Comparison of ENCODE assay signal across 8 cellular contexts in the genomic region with DNA sequence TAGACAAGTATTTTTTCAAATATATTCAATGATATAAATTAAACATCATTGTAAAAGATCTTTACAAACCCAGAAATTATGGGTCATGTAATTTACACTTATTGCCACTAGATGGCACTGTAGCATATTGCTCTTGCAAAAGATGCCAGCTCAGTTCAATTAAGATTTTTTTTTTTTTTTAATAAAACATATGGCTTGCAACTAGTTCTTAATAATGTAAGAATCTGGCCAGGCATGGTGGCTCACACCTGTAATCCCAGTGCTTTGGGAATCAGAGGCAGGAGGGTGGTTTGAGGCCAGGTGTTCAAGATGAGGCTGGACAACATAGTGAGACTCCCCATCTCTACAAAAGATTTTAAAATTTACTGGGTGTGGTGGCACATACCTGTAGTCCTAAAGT. TPM values are rescaled to one million over a fixed set of nuclear protein-coding genes. Genes with fewer than 3 reads are reported as not detected.
DNase-seq lines count a peak whose midpoint lies in the region; ATAC-seq, FAIRE-seq and TF ChIP-seq lines count a peak whose summit lies in the region.

No MANE protein-coding gene starts in this region.

- no peak for ATAC-seq in GM18519 (IDR thresholded peaks at IDR 0.05; ENCODE audit: low FRiP score, unreplicated experiment)

- H3K4me3 ChIP-seq in HEK293 (ENCODE audit: low read depth, low read length) (no peak overlapping the region), esophagus muscularis mucosa (no peak overlapping the region)

- DNase-seq in CD14-positive monocyte (ENCODE audit: low spot score) (no peak), RCC 7860 (ENCODE audit: low spot score) (peak; percentile 13), esophagus muscularis mucosa (ENCODE audit: extremely low spot score) (no peak), renal cortical epithelial cell (ENCODE audit: low read depth) (peak; percentile 49), H4 (ENCODE audit: low spot score) (no peak), NCI-H187 (lab: John Stamatoyannopoulos, UW) (no peak)

- H3K9me3 Mint-ChIP-seq in CD14-positive monocyte: peaks cover 0 to under 1% (median 0%) of the 10 kb centered on the region in 7 donors

- no peak for TF ChIP-seq POLR2A in esophagus muscularis mucosa (IDR thresholded peaks at IDR 0.05; ENCODE audit: low read depth)

- H3K27ac Mint-ChIP-seq in CD14-positive monocyte: no peak overlapping the region

- H3K9me3 ChIP-seq in HEK293 (ENCODE audit: control insufficient read depth, insufficient read depth, low read depth, low read length) (no peaks in the 10 kb centered on the region), esophagus muscularis mucosa (no peaks in the 10 kb centered on the region)

- peaks cover 2 to 5% (median 3%) of the 10 kb centered on the region in 3 donors for H3K27me3 Mint-ChIP-seq in CD14-positive monocyte (ENCODE audit: low read depth in 3 of 3)

- CTCF ChIA-PET in HEK293 (lab: Yijun Ruan, JAX): interaction anchor here (0.6 to 4.8 kb wide), 50 partner anchors 9 to 1589 kb away, joined by 3 to 161 read pairs (median 4); a partner anchor contains a TSS

- POLR2A ChIA-PET in HEK293 (lab: Yijun Ruan, JAX): interaction anchor here (1.1 kb wide), 1 partner anchor 259 kb away, joined by 3 read pairs; no protein-coding TSS in a partner anchor

- no peak overlapping the region for H3K27ac ChIP-seq in HEK293 (ENCODE audit: extremely low read depth, low read depth, low read length)
- no peak overlapping the region for H3K27ac ChIP-seq in esophagus muscularis mucosa (replicated peaks in 1 of 4)

- peaks cover 23% of the 10 kb centered on the region for H3K4me1 Mint-ChIP-seq in CD14-positive monocyte

- peak; percentile 90 for FAIRE-seq in RCC 7860 (lab: Jason Lieb, UNC)

- no peak for TF ChIP-seq EP300 in esophagus muscularis mucosa (IDR thresholded peaks at IDR 0.05)

- H3K4me1 ChIP-seq in HEK293 (ENCODE audit: control insufficient read depth, insufficient read depth, low read length) (no peaks in the 10 kb centered on the region; the same call in 1 of the 2 replicates), esophagus muscularis mucosa (no peaks in the 10 kb centered on the region)

- no peaks in the 10 kb centered on the region for H3K27me3 ChIP-seq in esophagus muscularis mucosa

- no peaks in the 10 kb centered on the region for H3K36me3 Mint-ChIP-seq in CD14-positive monocyte

- intact Hi-C loops in CD14-positive monocyte (cut with micrococcal nuclease) (loop anchor here (2.0 to 10.0 kb wide), 3 partner anchors 194 to 441 kb away; no protein-coding TSS in a partner anchor), esophagus muscularis mucosa (cut with DNase I) (loop anchor here (1.0 to 5.0 kb wide), 2 partner anchors 193 to 439 kb away; no protein-coding TSS in a partner anchor)

- peak; percentile 91 for TF ChIP-seq CTCF in CD14-positive monocyte (IDR thresholded peaks at IDR 0.05)
- TF ChIP-seq CTCF in HEK293 (tag by site-specific recombination; IDR thresholded peaks at IDR 0.05): peak; percentile 62; the same call in 1 of the 2 replicates
- TF ChIP-seq CTCF in esophagus muscularis mucosa (IDR thresholded peaks at IDR 0.05): peak; percentile 83 to 90 (median 85)

- H3K4me3 Mint-ChIP-seq in CD14-positive monocyte: no peak overlapping the region

- no peaks in the 10 kb centered on the region for H3K36me3 ChIP-seq in HEK293 (ENCODE audit: control insufficient read depth in 2 of 2, insufficient read depth in 1 of 2, low read length in 2 of 2)
- no peaks in the 10 kb centered on the region for H3K36me3 ChIP-seq in esophagus muscularis mucosa

TF ChIP-seq in HEK293, 187 proteins besides CTCF, POLR2A, EP300 and RAD21 (continues in another document):
- no peak for TF ChIP-seq ZNF76 (tag by site-specific recombination; IDR thresholded peaks at IDR 0.05; ENCODE audit: borderline replicate concordance, low read depth)
- TF ChIP-seq, protein P1, sequence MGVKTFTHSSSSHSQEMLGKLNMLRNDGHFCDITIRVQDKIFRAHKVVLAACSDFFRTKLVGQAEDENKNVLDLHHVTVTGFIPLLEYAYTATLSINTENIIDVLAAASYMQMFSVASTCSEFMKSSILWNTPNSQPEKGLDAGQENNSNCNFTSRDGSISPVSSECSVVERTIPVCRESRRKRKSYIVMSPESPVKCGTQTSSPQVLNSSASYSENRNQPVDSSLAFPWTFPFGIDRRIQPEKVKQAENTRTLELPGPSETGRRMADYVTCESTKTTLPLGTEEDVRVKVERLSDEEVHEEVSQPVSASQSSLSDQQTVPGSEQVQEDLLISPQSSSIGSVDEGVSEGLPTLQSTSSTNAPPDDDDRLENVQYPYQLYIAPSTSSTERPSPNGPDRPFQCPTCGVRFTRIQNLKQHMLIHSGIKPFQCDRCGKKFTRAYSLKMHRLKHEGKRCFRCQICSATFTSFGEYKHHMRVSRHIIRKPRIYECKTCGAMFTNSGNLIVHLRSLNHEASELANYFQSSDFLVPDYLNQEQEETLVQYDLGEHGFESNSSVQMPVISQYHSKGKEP (tag by site-specific recombination; IDR thresholded peaks at IDR 0.05): no peak
- TF ChIP-seq IKZF3 (tag by site-specific recombination; IDR thresholded peaks at IDR 0.05): no peak
- TF ChIP-seq ZNF660 (tag by site-specific recombination; IDR thresholded peaks at IDR 0.05): peak; percentile 64; the same call in 1 of the 2 replicates
- no peak for TF ChIP-seq FEZF1 (tag by site-specific recombination; IDR thresholded peaks at IDR 0.05)
- TF ChIP-seq, protein P2, sequence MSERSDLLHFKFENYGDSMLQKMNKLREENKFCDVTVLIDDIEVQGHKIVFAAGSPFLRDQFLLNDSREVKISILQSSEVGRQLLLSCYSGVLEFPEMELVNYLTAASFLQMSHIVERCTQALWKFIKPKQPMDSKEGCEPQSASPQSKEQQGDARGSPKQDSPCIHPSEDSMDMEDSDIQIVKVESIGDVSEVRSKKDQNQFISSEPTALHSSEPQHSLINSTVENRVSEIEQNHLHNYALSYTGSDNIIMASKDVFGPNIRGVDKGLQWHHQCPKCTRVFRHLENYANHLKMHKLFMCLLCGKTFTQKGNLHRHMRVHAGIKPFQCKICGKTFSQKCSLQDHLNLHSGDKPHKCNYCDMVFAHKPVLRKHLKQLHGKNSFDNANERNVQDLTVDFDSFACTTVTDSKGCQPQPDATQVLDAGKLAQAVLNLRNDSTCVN (tag by site-specific recombination; optimal IDR thresholded peaks at IDR 0.05): no peak
- TF ChIP-seq, protein P3, sequence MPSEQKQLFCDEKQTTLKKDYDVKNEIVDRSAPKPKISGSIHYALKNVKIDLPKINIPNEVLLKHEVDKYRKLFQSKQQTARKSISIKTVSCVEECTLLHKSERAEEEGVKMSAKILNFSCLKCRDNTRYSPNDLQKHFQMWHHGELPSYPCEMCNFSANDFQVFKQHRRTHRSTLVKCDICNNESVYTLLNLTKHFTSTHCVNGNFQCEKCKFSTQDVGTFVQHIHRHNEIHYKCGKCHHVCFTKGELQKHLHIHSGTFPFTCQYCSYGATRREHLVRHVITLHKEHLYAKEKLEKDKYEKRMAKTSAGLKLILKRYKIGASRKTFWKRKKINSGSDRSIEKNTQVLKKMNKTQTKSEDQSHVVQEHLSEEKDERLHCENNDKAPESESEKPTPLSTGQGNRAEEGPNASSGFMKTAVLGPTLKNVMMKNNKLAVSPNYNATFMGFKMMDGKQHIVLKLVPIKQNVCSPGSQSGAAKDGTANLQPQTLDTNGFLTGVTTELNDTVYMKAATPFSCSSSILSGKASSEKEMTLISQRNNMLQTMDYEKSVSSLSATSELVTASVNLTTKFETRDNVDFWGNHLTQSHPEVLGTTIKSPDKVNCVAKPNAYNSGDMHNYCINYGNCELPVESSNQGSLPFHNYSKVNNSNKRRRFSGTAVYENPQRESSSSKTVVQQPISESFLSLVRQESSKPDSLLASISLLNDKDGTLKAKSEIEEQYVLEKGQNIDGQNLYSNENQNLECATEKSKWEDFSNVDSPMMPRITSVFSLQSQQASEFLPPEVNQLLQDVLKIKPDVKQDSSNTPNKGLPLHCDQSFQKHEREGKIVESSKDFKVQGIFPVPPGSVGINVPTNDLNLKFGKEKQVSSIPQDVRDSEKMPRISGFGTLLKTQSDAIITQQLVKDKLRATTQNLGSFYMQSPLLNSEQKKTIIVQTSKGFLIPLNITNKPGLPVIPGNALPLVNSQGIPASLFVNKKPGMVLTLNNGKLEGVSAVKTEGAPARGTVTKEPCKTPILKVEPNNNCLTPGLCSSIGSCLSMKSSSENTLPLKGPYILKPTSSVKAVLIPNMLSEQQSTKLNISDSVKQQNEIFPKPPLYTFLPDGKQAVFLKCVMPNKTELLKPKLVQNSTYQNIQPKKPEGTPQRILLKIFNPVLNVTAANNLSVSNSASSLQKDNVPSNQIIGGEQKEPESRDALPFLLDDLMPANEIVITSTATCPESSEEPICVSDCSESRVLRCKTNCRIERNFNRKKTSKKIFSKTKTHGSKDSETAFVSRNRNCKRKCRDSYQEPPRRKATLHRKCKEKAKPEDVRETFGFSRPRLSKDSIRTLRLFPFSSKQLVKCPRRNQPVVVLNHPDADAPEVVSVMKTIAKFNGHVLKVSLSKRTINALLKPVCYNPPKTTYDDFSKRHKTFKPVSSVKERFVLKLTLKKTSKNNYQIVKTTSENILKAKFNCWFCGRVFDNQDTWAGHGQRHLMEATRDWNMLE (tag by site-specific recombination; conservative IDR thresholded peaks at IDR 0.05; ENCODE audit: low read depth): no peak
- 0 out of 2 replicates have a peak, but pooled peaks have one; percentile 9 for TF ChIP-seq ZNF341 (tag by site-specific recombination; IDR thresholded peaks at IDR 0.05; ENCODE audit: low read depth)
- peak; percentile 87 for TF ChIP-seq ZNF654 (tag by site-specific recombination; IDR thresholded peaks at IDR 0.05; ENCODE audit: low read depth)
- TF ChIP-seq KLF10 (tag by site-specific recombination; IDR thresholded peaks at IDR 0.05): peak; percentile 28; the same call in 1 of the 2 replicates
- no peak for TF ChIP-seq ZNF354C (tag by site-specific recombination; IDR thresholded peaks at IDR 0.05; ENCODE audit: borderline replicate concordance, low read depth)
- no peak for TF ChIP-seq ZNF776 (tag by site-specific recombination; IDR thresholded peaks at IDR 0.05; ENCODE audit: borderline replicate concordance)
- TF ChIP-seq ZBTB21 (tag by site-specific recombination; IDR thresholded peaks at IDR 0.05): no peak
- peak; percentile 91 for TF ChIP-seq ZNF121 (tag by site-specific recombination; IDR thresholded peaks at IDR 0.05)
- no peak for TF ChIP-seq ZFHX2 (tag by site-specific recombination; conservative IDR thresholded peaks at IDR 0.05)

RNA-seq across cellular contexts. Expression of a gene that starts 49.4 kb away (rescaled TPM):
- 10 to 100 TPM; 11.2 to 12.0 TPM for polyA plus RNA-seq in CD14-positive monocyte
- 10 to 100 TPM; 30.3 to 59.6 (median 31.4) TPM for total RNA-seq in esophagus muscularis mucosa
- 37.2 and 45.8 TPM in 2 replicates for total RNA-seq in renal cortical epithelial cell
- total RNA-seq in H4 (2014; rRNA removed; shearing (Covaris generic)): 52.9 and 57.4 TPM in 2 replicates

Comparison
In these comparisons a context has a peak if more than half of its experiments do, and no peak if none do; other contexts are left out.
1. DNase-seq: peak in RCC 7860 (single experiment) and renal cortical epithelial cell (single experiment); none in CD14-positive monocyte (single experiment), esophagus muscularis mucosa (single experiment), H4 (single experiment) and NCI-H187 (0 of 2).
2. Peak in every context shown above with its lines, with median percentiles within 50 percentile points of each other: CTCF ChIP-seq.